ENCODE assay signal across 1 cellular context in genomic region chr14:23068792-23069412, GRCh38.
A peak's percentile ranks its signal among the peaks of the same experiment; 100 is the strongest.
TF ChIP-seq lines count a peak whose summit lies in the region.

No MANE protein-coding gene starts in this region.

TF ChIP-seq in K562, 482 proteins besides CTCF, POLR2A, EP300 and RAD21 (continued from another document and continues in another):
- TF ChIP-seq TFAP4 (CRISPR knock-in tag; IDR thresholded peaks at IDR 0.05; ENCODE audit: borderline replicate concordance), result no peak
- TF ChIP-seq NCOA4 (IDR thresholded peaks at IDR 0.05; ENCODE audit: partially characterized antibody), result no peak
- TF ChIP-seq PHTF2 (CRISPR knock-in tag; IDR thresholded peaks at IDR 0.05), result no peak
- TF ChIP-seq ZNF507 (tag; conservative IDR thresholded peaks at IDR 0.05), result no peak
- 0 out of 2 replicates have a peak, but pooled peaks have one; percentile 19 for TF ChIP-seq ARID1B (IDR thresholded peaks at IDR 0.05)
- no peak for TF ChIP-seq ASH1L (IDR thresholded peaks at IDR 0.05; ENCODE audit: borderline replicate concordance, low read depth, partially characterized antibody)
- TF ChIP-seq CGGBP1 (CRISPR knock-in tag; IDR thresholded peaks at IDR 0.05), result no peak
- TF ChIP-seq BRCA1 (IDR thresholded peaks at IDR 0.05), result no peak
- no peak for TF ChIP-seq BRCA1 (CRISPR knock-in tag; IDR thresholded peaks at IDR 0.05)
- no peak for TF ChIP-seq FOXJ2 (tag; IDR thresholded peaks at IDR 0.05)
- TF ChIP-seq NR1H2 (CRISPR knock-in tag; IDR thresholded peaks at IDR 0.05), result no peak
- TF ChIP-seq, protein P1, sequence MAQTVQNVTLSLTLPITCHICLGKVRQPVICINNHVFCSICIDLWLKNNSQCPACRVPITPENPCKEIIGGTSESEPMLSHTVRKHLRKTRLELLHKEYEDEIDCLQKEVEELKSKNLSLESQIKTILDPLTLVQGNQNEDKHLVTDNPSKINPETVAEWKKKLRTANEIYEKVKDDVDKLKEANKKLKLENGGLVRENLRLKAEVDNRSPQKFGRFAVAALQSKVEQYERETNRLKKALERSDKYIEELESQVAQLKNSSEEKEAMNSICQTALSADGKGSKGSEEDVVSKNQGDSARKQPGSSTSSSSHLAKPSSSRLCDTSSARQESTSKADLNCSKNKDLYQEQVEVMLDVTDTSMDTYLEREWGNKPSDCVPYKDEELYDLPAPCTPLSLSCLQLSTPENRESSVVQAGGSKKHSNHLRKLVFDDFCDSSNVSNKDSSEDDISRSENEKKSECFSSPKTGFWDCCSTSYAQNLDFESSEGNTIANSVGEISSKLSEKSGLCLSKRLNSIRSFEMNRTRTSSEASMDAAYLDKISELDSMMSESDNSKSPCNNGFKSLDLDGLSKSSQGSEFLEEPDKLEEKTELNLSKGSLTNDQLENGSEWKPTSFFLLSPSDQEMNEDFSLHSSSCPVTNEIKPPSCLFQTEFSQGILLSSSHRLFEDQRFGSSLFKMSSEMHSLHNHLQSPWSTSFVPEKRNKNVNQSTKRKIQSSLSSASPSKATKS (CRISPR knock-in tag; IDR thresholded peaks at IDR 0.05), result no peak
- TF ChIP-seq GATAD2A (IDR thresholded peaks at IDR 0.05), result no peak
- TF ChIP-seq ZSCAN32 (CRISPR knock-in tag; IDR thresholded peaks at IDR 0.05), result no peak
- TF ChIP-seq ZNF165 (CRISPR knock-in tag; IDR thresholded peaks at IDR 0.05; ENCODE audit: borderline replicate concordance), result no peak
- TF ChIP-seq KLF10 (CRISPR knock-in tag; IDR thresholded peaks at IDR 0.05), result no peak
- TF ChIP-seq USF2 (CRISPR knock-in tag; IDR thresholded peaks at IDR 0.05), result no peak
- TF ChIP-seq ZNF316 (IDR thresholded peaks at IDR 0.05), result no peak
- TF ChIP-seq, protein P2, sequence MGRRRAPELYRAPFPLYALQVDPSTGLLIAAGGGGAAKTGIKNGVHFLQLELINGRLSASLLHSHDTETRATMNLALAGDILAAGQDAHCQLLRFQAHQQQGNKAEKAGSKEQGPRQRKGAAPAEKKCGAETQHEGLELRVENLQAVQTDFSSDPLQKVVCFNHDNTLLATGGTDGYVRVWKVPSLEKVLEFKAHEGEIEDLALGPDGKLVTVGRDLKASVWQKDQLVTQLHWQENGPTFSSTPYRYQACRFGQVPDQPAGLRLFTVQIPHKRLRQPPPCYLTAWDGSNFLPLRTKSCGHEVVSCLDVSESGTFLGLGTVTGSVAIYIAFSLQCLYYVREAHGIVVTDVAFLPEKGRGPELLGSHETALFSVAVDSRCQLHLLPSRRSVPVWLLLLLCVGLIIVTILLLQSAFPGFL (CRISPR knock-in tag; IDR thresholded peaks at IDR 0.05), result no peak
- no peak for TF ChIP-seq FIP1L1 (IDR thresholded peaks at IDR 0.05; ENCODE audit: low read depth, low read length, poor library complexity, severe bottlenecking)
- TF ChIP-seq ZNF79 (CRISPR knock-in tag; IDR thresholded peaks at IDR 0.05; ENCODE audit: low read depth), result no peak
- TF ChIP-seq ZNF511 (CRISPR knock-in tag; IDR thresholded peaks at IDR 0.05), result no peak
- peak; percentile 19; the same call in 1 of the 2 replicates for TF ChIP-seq EHMT2 (IDR thresholded peaks at IDR 0.05)
- no peak for TF ChIP-seq SIX5 (IDR thresholded peaks at IDR 0.05; ENCODE audit: borderline replicate concordance in 1 of 2, insufficient read depth in 1 of 2, low read depth in 1 of 2, low read length in 2 of 2)
- no peak for TF ChIP-seq SNRNP70 (optimal IDR thresholded peaks at IDR 0.05; ENCODE audit: low read depth, low read length)
- TF ChIP-seq TBL1XR1 (IDR thresholded peaks at IDR 0.05; ENCODE audit: low read length in 2 of 2), result no peak
- no peak for TF ChIP-seq FOXK2 (conservative IDR thresholded peaks at IDR 0.05 in 1 of 2, IDR thresholded peaks at IDR 0.05 in 1 of 2; ENCODE audit: low read depth in 2 of 2)
- TF ChIP-seq PHF20 (IDR thresholded peaks at IDR 0.05; ENCODE audit: partially characterized antibody), result no peak
- no peak for TF ChIP-seq SRF (CRISPR knock-in tag; IDR thresholded peaks at IDR 0.05)
- no peak for TF ChIP-seq ZNF449 (CRISPR knock-in tag; IDR thresholded peaks at IDR 0.05)
- TF ChIP-seq FOXP1 (CRISPR knock-in tag; IDR thresholded peaks at IDR 0.05), result no peak
- no peak for TF ChIP-seq ZNF586 (CRISPR knock-in tag; conservative IDR thresholded peaks at IDR 0.05)
- no peak for TF ChIP-seq SMARCC2 (IDR thresholded peaks at IDR 0.05; ENCODE audit: low read depth)
- TF ChIP-seq HSF4 (CRISPR knock-in tag; IDR thresholded peaks at IDR 0.05; ENCODE audit: borderline replicate concordance), result no peak
- TF ChIP-seq SP1 (CRISPR knock-in tag; IDR thresholded peaks at IDR 0.05), result 0 out of 2 replicates have a peak, but pooled peaks have one; percentile 44
- no peak for TF ChIP-seq HDAC6 (IDR thresholded peaks at IDR 0.05; ENCODE audit: low read depth, low read length)
- no peak for TF ChIP-seq POU5F1 (IDR thresholded peaks at IDR 0.05; ENCODE audit: borderline replicate concordance, low read depth, low read length, partially characterized antibody)
- TF ChIP-seq, protein P3, sequence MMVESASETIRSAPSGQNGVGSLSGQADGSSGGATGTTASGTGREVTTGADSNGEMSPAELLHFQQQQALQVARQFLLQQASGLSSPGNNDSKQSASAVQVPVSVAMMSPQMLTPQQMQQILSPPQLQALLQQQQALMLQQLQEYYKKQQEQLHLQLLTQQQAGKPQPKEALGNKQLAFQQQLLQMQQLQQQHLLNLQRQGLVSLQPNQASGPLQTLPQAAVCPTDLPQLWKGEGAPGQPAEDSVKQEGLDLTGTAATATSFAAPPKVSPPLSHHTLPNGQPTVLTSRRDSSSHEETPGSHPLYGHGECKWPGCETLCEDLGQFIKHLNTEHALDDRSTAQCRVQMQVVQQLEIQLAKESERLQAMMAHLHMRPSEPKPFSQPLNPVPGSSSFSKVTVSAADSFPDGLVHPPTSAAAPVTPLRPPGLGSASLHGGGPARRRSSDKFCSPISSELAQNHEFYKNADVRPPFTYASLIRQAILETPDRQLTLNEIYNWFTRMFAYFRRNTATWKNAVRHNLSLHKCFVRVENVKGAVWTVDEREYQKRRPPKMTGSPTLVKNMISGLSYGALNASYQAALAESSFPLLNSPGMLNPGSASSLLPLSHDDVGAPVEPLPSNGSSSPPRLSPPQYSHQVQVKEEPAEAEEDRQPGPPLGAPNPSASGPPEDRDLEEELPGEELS (CRISPR knock-in tag; IDR thresholded peaks at IDR 0.05; ENCODE audit: borderline replicate concordance), result no peak
- no peak for TF ChIP-seq KLF6 (CRISPR knock-in tag; IDR thresholded peaks at IDR 0.05; ENCODE audit: borderline replicate concordance)
- TF ChIP-seq MGA (IDR thresholded peaks at IDR 0.05), result no peak; the same call in 1 of the 2 replicates
- peak in 1 of 2 experiments; percentile 61; a peak in 1 of 4 replicates for TF ChIP-seq MAZ (CRISPR knock-in tag; conservative IDR thresholded peaks at IDR 0.05 in 1 of 2, IDR thresholded peaks at IDR 0.05 in 1 of 2)
- no peak for TF ChIP-seq PURB (CRISPR knock-in tag; IDR thresholded peaks at IDR 0.05; ENCODE audit: low read depth)
- no peak for TF ChIP-seq ZNF561 (CRISPR knock-in tag; conservative IDR thresholded peaks at IDR 0.05)
- TF ChIP-seq C11orf30 (IDR thresholded peaks at IDR 0.05; ENCODE audit: low read depth), result no peak
- no peak for TF ChIP-seq ZC3H8 (IDR thresholded peaks at IDR 0.05)
- TF ChIP-seq ZFP1 (CRISPR knock-in tag; IDR thresholded peaks at IDR 0.05), result no peak
- no peak for TF ChIP-seq KDM2B (CRISPR knock-in tag; IDR thresholded peaks at IDR 0.05)
- no peak for TF ChIP-seq SPI1 (IDR thresholded peaks at IDR 0.05; ENCODE audit: borderline replicate concordance, low read depth, low read length)
